Comparison of ENCODE assay signal across 1 cellular context in genomic region chr3:155664922-155665695, GRCh38.
TF ChIP-seq lines count a peak whose summit lies in the region.

No MANE protein-coding gene starts in this region.

TF ChIP-seq in H1, 55 proteins besides CTCF, POLR2A, EP300 and RAD21 (continued from another document):
- no peak for TF ChIP-seq CHD7 (IDR thresholded peaks at IDR 0.05; ENCODE audit: insufficient replicate concordance, low read length)
- TF ChIP-seq SRF (IDR thresholded peaks at IDR 0.05; ENCODE audit: low read depth, low read length), result no peak
- no peak for TF ChIP-seq CTBP2 (IDR thresholded peaks at IDR 0.05; ENCODE audit: borderline replicate concordance, insufficient read depth, insufficient read length, low read length)
- no peak for TF ChIP-seq RNF2 (IDR thresholded peaks at IDR 0.05; ENCODE audit: borderline replicate concordance, low read depth, low read length, missing control alignments, poor library complexity, severe bottlenecking)
- TF ChIP-seq SUZ12 (IDR thresholded peaks at IDR 0.05; ENCODE audit: low read length), result no peak
- no peak for TF ChIP-seq CBX5 (IDR thresholded peaks at IDR 0.05; ENCODE audit: low read depth, low read length)
- TF ChIP-seq BRCA1 (IDR thresholded peaks at IDR 0.05; ENCODE audit: low read depth, low read length), result no peak
- TF ChIP-seq SAP30 (IDR thresholded peaks at IDR 0.05; ENCODE audit: insufficient read depth, insufficient replicate concordance, low read length), result no peak
- no peak for TF ChIP-seq TEAD4 (IDR thresholded peaks at IDR 0.05; ENCODE audit: low read depth, low read length)
- TF ChIP-seq, protein P1, sequence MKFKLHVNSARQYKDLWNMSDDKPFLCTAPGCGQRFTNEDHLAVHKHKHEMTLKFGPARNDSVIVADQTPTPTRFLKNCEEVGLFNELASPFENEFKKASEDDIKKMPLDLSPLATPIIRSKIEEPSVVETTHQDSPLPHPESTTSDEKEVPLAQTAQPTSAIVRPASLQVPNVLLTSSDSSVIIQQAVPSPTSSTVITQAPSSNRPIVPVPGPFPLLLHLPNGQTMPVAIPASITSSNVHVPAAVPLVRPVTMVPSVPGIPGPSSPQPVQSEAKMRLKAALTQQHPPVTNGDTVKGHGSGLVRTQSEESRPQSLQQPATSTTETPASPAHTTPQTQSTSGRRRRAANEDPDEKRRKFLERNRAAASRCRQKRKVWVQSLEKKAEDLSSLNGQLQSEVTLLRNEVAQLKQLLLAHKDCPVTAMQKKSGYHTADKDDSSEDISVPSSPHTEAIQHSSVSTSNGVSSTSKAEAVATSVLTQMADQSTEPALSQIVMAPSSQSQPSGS (IDR thresholded peaks at IDR 0.05; ENCODE audit: low read length), result no peak
